In the genomic region with DNA sequence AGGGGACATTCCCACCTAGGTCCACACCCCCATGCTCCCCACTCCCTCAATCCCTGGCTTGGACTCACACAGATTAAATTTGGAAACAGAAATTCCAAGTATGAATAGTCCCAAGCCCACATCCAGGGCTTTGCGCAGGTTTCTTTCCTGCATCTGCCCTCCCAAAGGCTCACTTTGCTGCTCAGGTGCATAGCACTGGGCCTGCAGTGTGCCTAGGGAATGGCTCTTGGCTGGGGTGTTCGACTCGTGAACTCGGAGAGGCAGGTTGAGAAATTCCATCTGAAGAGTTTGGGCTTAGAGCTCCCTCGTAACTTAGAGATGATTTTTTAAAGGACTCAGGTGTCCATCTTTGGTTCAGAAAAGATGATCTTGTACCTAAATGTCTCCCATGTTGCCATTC, we compare ENCODE assay signal across 15 cellular contexts. TPM values are rescaled to one million over a fixed set of nuclear protein-coding genes. Genes with fewer than 3 reads are reported as not detected.
DNase-seq lines count a peak whose midpoint lies in the region; ATAC-seq and TF ChIP-seq lines count a peak whose summit lies in the region.
"Had no signal": no experiment of that assay in that cellular context is flagged by ENCODE, and none has a peak within 500 bp of the region (broad histone marks: within the 10 kb centered on the region; RNA-seq: fewer than 3 reads in every experiment).

No MANE protein-coding gene starts in this region.

- no peak overlapping the region for H3K4me2 ChIP-seq in mesenchymal stem cell (ENCODE audit: low read length, poor library complexity, severe bottlenecking)

- TF ChIP-seq CTCF in coronary artery (IDR thresholded peaks at IDR 0.05) (no peak), thoracic aorta (IDR thresholded peaks at IDR 0.05) (no peak)

- H2BK120ac ChIP-seq in mesenchymal stem cell (ENCODE audit: low read depth, low read length) = no peak overlapping the region

- H3K4ac ChIP-seq in mesenchymal stem cell (ENCODE audit: low read depth in 1 of 2, low read length in 2 of 2) = no peak overlapping the region

- H3K4me3 ChIP-seq in coronary artery = peak overlapping the region; percentile 22
- no peak overlapping the region for H3K4me3 ChIP-seq in mesenchymal stem cell (ENCODE audit: insufficient read depth in 1 of 2, low read depth in 1 of 2, low read length in 2 of 2)
- peak overlapping the region; percentile 52 for H3K4me3 ChIP-seq in thoracic aorta
- H3K4me3 ChIP-seq: GM12878 had no signal

- H3K23ac ChIP-seq in mesenchymal stem cell (ENCODE audit: low read length in 2 of 2) = no peak overlapping the region

- H3K36me3 ChIP-seq in mesenchymal stem cell (ENCODE audit: control insufficient read depth in 1 of 2, insufficient read depth in 2 of 2, low read depth in 1 of 2, low read length in 2 of 2) = no peaks in the 10 kb centered on the region
- no peaks in the 10 kb centered on the region for H3K36me3 ChIP-seq in thoracic aorta
- H3K36me3 ChIP-seq: BE2C had no signal

- H3K18ac ChIP-seq in mesenchymal stem cell (ENCODE audit: low read depth in 1 of 2, low read length in 2 of 2) = no peak overlapping the region

- no peak for DNase-seq in coronary artery (ENCODE audit: low spot score)
- no peak for DNase-seq in mesenchymal stem cell
- DNase-seq in thoracic aorta (ENCODE audit: low spot score) = no peak
- no peak for DNase-seq in SK-N-DZ (ENCODE audit: low spot score)
- DNase-seq: BE2C; CD4-positive, alpha-beta memory T cell; DMS79; GOT3; H9 had no signal

- WGBS in mesenchymal stem cell = 76% methylated on average over 4 of the region's 5 CpGs

- H2AK5ac ChIP-seq in mesenchymal stem cell (ENCODE audit: low read length, severe bottlenecking) = no peak overlapping the region

- no peak overlapping the region for H2BK5ac ChIP-seq in mesenchymal stem cell (ENCODE audit: low read depth, low read length, poor library complexity, severe bottlenecking)

- H3K27ac ChIP-seq in coronary artery (peak overlapping the region; percentile 40 to 63), mesenchymal stem cell (ENCODE audit: low read length, poor library complexity, severe bottlenecking) (no peak overlapping the region), thoracic aorta (peak overlapping the region in 1 of 2 donors; percentile 6)
- H3K27ac ChIP-seq: C4-2B had no signal

- no peak overlapping the region for H3K14ac ChIP-seq in mesenchymal stem cell (ENCODE audit: low read length in 2 of 2)

- H3K9me3 ChIP-seq in mesenchymal stem cell (ENCODE audit: control insufficient read depth, low read length) = no peaks in the 10 kb centered on the region
- H3K9me3 ChIP-seq in thoracic aorta = no peaks in the 10 kb centered on the region
- H3K9me3 ChIP-seq: BE2C had no signal

- H2BK12ac ChIP-seq in mesenchymal stem cell (ENCODE audit: low read length in 2 of 2) = no peak overlapping the region

- no peaks in the 10 kb centered on the region for H3K27me3 ChIP-seq in mesenchymal stem cell (ENCODE audit: control insufficient read depth in 1 of 2, insufficient read depth in 1 of 2, low read length in 2 of 2)
- no peaks in the 10 kb centered on the region for H3K27me3 ChIP-seq in thoracic aorta (replicated peaks; ENCODE audit: insufficient read depth)

- H2AFZ ChIP-seq in mesenchymal stem cell (ENCODE audit: low read depth, low read length) = no peak overlapping the region

- no peak overlapping the region for H4K91ac ChIP-seq in mesenchymal stem cell (ENCODE audit: low read length)

- peak overlapping the region; percentile 26 for H2BK15ac ChIP-seq in mesenchymal stem cell (ENCODE audit: low read depth, poor library complexity, severe bottlenecking)

- H4K8ac ChIP-seq in mesenchymal stem cell (ENCODE audit: low read length) = no peak overlapping the region

- H3K4me1 ChIP-seq in mesenchymal stem cell (ENCODE audit: control insufficient read depth, insufficient read depth, low read depth, low read length) (no peaks in the 10 kb centered on the region), thoracic aorta (ENCODE audit: control insufficient read depth in 1 of 2, low read depth in 2 of 2) (peaks cover 0 to 6% of the 10 kb centered on the region in 2 donors)
- H3K4me1 ChIP-seq: BE2C had no signal

- ATAC-seq in thoracic aorta (ENCODE audit: insufficient number of reproducible peaks, low FRiP score, low read depth) (no peak), GM19023 (IDR thresholded peaks at IDR 0.05; ENCODE audit: unreplicated experiment) (no peak), GM19455 (IDR thresholded peaks at IDR 0.05; ENCODE audit: unreplicated experiment) (no peak), HG02759 (IDR thresholded peaks at IDR 0.05; ENCODE audit: unreplicated experiment) (no peak)
- ATAC-seq: GM12878 had no signal

- H3K9ac ChIP-seq in mesenchymal stem cell (ENCODE audit: low read length) = no peak overlapping the region

- no peaks in the 10 kb centered on the region for H3K79me1 ChIP-seq in mesenchymal stem cell (replicated peaks; ENCODE audit: low read length, poor library complexity, severe bottlenecking)

RNA-seq across cellular contexts. Expression of gene SF3B5, which starts 14.8 kb away (rescaled TPM):
- 218 TPM for polyA plus RNA-seq in mesenchymal stem cell (2013, experiment 1 of 2)
- polyA plus RNA-seq in mesenchymal stem cell (2013, experiment 2 of 2) = 215 TPM
- 10 to 100 TPM; 92.6 to 95.7 TPM for total RNA-seq in thoracic aorta
- polyA plus RNA-seq in SK-N-DZ (2014; cell fraction: cytosol; rRNA removed) = 214 and 220 TPM in 2 replicates
- 118 and 147 TPM in 2 replicates for polyA plus RNA-seq in SK-N-DZ (2014; cell fraction: nucleus; rRNA removed)

RNA-seq across cellular contexts. Expression of gene STX11, which starts 40.1 kb away (rescaled TPM):
- 0.47 TPM for polyA plus RNA-seq in mesenchymal stem cell (2013, experiment 1 of 2)
- 0.60 TPM for polyA plus RNA-seq in mesenchymal stem cell (2013, experiment 2 of 2)
- 10 to 100 TPM; 12.1 to 17.2 TPM for total RNA-seq in thoracic aorta
- polyA plus RNA-seq in SK-N-DZ (2014; cell fraction: cytosol; rRNA removed) = not detected in 2 replicates
- not detected in 2 replicates for polyA plus RNA-seq in SK-N-DZ (2014; cell fraction: nucleus; rRNA removed)
- total RNA-seq: HT-29 had no signal

Comparison
In these comparisons a context has a peak if more than half of its experiments do, and no peak if none do; other contexts are left out.
1. H3K4me3 ChIP-seq: peak in coronary artery (single experiment) and thoracic aorta (single experiment); none in mesenchymal stem cell (0 of 2).